Comparison of ENCODE assay signal across 29 cellular contexts in genomic region chr11:10637629-10638028, GRCh38. TPM values are rescaled to one million over a fixed set of nuclear protein-coding genes. Genes with fewer than 3 reads are reported as not detected.
DNase-seq lines count a peak whose midpoint lies in the region; ATAC-seq, FAIRE-seq and TF ChIP-seq lines count a peak whose summit lies in the region.
"Had no signal": no experiment of that assay in that cellular context is flagged by ENCODE, and none has a peak within 500 bp of the region (broad histone marks: within the 10 kb centered on the region; RNA-seq: fewer than 3 reads in every experiment).

No MANE protein-coding gene starts in this region.

- peak overlapping the region; percentile 86 for H3K27ac ChIP-seq in mesodermal cell (ENCODE audit: low read depth, low read length, severe bottlenecking)
- peak overlapping the region; percentile 37 for H3K27ac ChIP-seq in stomach smooth muscle (ENCODE audit: low read length)
- H3K27ac ChIP-seq: A549, SJSA1, VCaP had no signal

- H3K36me3 ChIP-seq in mesodermal cell (ENCODE audit: control insufficient read depth, insufficient read depth, low read length) (no peaks in the 10 kb centered on the region), stomach smooth muscle (ENCODE audit: control insufficient read depth in 2 of 2, insufficient read depth in 2 of 2, low read length in 2 of 2) (peaks cover 0 to 21% of the 10 kb centered on the region in 2 donors)
- H3K36me3 ChIP-seq: BE2C, SJSA1 had no signal

- FAIRE-seq in H54 (lab: Jason Lieb, UNC): no peak
- FAIRE-seq: A549, endometrium, GM12892, GM19239, HepG2, RCC 7860 had no signal

- TF ChIP-seq POLR2A in H54 (IDR thresholded peaks at IDR 0.05; ENCODE audit: low read depth, low read length): no peak

- H3K4me1 Mint-ChIP-seq in stimulated activated naive CD8-positive, alpha-beta T cell treated with anti-CD3 and anti-CD28 coated beads, Interleukin-15, amount 100 ng/mL, for 72 hours: no peaks in the 10 kb centered on the region
- H3K4me1 Mint-ChIP-seq: activated CD4-positive, alpha-beta T cell treated with anti-CD3 and anti-CD28 coated beads, Interleukin-2, amount 10 ng/mL, durations not matched to agents 24 days and 14 days; activated CD8-positive, alpha-beta memory T cell treated with anti-CD3 and anti-CD28 coated beads, Interleukin-2, amount 10 ng/mL, durations not matched to agents 7 days and 5 days had no signal

- no peaks in the 10 kb centered on the region for H3K9me3 Mint-ChIP-seq in stimulated activated naive CD8-positive, alpha-beta T cell treated with anti-CD3 and anti-CD28 coated beads, Interleukin-15, amount 100 ng/mL, for 72 hours
- H3K9me3 Mint-ChIP-seq: activated CD4-positive, alpha-beta T cell treated with anti-CD3 and anti-CD28 coated beads, Interleukin-2, amount 10 ng/mL, durations not matched to agents 24 days and 14 days; GM23338; naive thymus-derived CD4-positive, alpha-beta T cell had no signal

- no peak overlapping the region for H3K4me3 Mint-ChIP-seq in stimulated activated naive CD8-positive, alpha-beta T cell treated with anti-CD3 and anti-CD28 coated beads, Interleukin-15, amount 100 ng/mL, for 72 hours
- H3K4me3 Mint-ChIP-seq: activated CD4-positive, alpha-beta T cell treated with anti-CD3 and anti-CD28 coated beads, Interleukin-2, amount 10 ng/mL, durations not matched to agents 24 days and 14 days; activated CD8-positive, alpha-beta memory T cell treated with anti-CD3 and anti-CD28 coated beads, Interleukin-2, amount 10 ng/mL, durations not matched to agents 7 days and 5 days; GM23338; naive thymus-derived CD4-positive, alpha-beta T cell; T-helper 17 cell had no signal

- no peak for DNase-seq in stimulated activated naive CD8-positive, alpha-beta T cell treated with anti-CD3 and anti-CD28 coated beads, Interleukin-15, Interleukin-2, amounts not matched to agents 100 U/mL and 50 U/mL, for 24 hours
- DNase-seq in stimulated activated naive CD8-positive, alpha-beta T cell treated with anti-CD3 and anti-CD28 coated beads, Interleukin-15, amount 100 ng/mL, for 72 hours: no peak
- DNase-seq in H54 (ENCODE audit: insufficient read length, low spot score): no peak
- DNase-seq in kidney tubule cell (ENCODE audit: low spot score): no peak
- DNase-seq in SIG-M5 treated with dmso at 0.1 percent for 504 hours (lab: John Stamatoyannopoulos, UW; ENCODE audit: unreplicated experiment): no peak
- no peak for DNase-seq in GM20000 (ENCODE audit: low spot score)
- DNase-seq: activated CD4-positive, alpha-beta T cell treated with anti-CD3 and anti-CD28 coated beads, Interleukin-2, amount 10 ng/mL, durations not matched to agents 24 days and 14 days; activated CD8-positive, alpha-beta memory T cell treated with anti-CD3 and anti-CD28 coated beads, Interleukin-2, amount 10 ng/mL, durations not matched to agents 7 days and 5 days; activated naive CD4-positive, alpha-beta T cell treated with anti-CD3 and anti-CD28 coated beads, Interleukin-2, amount 50 U/mL, for 16 hours; BE2C; Caco-2; left cardiac atrium; mesenchymal stem cell; naive thymus-derived CD4-positive, alpha-beta T cell; NCI-H1048; NCI-H2081 treated with DMSO at 0.1 percent for 48 hours; stimulated activated CD8-positive, alpha-beta memory T cell treated with anti-CD3 and anti-CD28 coated beads, Interleukin-4, amount 100 ng/mL, for 48 hours; T-helper 17 cell had no signal

- H3K27me3 ChIP-seq in stomach smooth muscle (ENCODE audit: control insufficient read depth in 1 of 2, insufficient read depth in 2 of 2, low read length in 2 of 2): no peaks in the 10 kb centered on the region
- H3K27me3 ChIP-seq: BE2C, SJSA1 had no signal

- H3K4me1 ChIP-seq in mesodermal cell (ENCODE audit: control insufficient read depth, insufficient read depth, low read length, poor library complexity, severe bottlenecking) (peaks cover 9% of the 10 kb centered on the region), stomach smooth muscle (ENCODE audit: control insufficient read depth, insufficient read depth, low read length) (peaks cover 42% of the 10 kb centered on the region)
- H3K4me1 ChIP-seq: A549, BE2C, SJSA1 had no signal

- H3K9ac ChIP-seq in stomach smooth muscle (ENCODE audit: low read length in 2 of 2): no peak overlapping the region

- no peak for TF ChIP-seq CTCF in GM20000 (IDR thresholded peaks at IDR 0.05; ENCODE audit: extremely low read depth, missing control alignments)

- H3K9me3 ChIP-seq in mesodermal cell (ENCODE audit: control insufficient read depth, low read length) (no peaks in the 10 kb centered on the region), stomach smooth muscle (ENCODE audit: control insufficient read depth in 2 of 2, low read length in 2 of 2) (no peaks in the 10 kb centered on the region)
- H3K9me3 ChIP-seq: A549, BE2C, Caco-2, SJSA1 had no signal

- 63 to 67% methylated on average over 1 of the region's 1 CpG for WGBS in mesodermal cell (ENCODE audit: insufficient coverage in 2 of 2), 2 experiments

- ATAC-seq in stimulated activated naive CD8-positive, alpha-beta T cell treated with anti-CD3 and anti-CD28 coated beads, Interleukin-15, Interleukin-2, amounts not matched to agents 100 U/mL and 50 U/mL, for 24 hours: peak; percentile 15
- ATAC-seq in stimulated activated naive CD8-positive, alpha-beta T cell treated with anti-CD3 and anti-CD28 coated beads, Interleukin-15, amount 100 ng/mL, for 72 hours: no peak
- ATAC-seq: A549; activated CD8-positive, alpha-beta memory T cell treated with anti-CD3 and anti-CD28 coated beads, Interleukin-2, amount 10 ng/mL, durations not matched to agents 7 days and 5 days; GM23338; HepG2; naive thymus-derived CD4-positive, alpha-beta T cell; T-helper 17 cell had no signal

- H3K27ac Mint-ChIP-seq in stimulated activated naive CD8-positive, alpha-beta T cell treated with anti-CD3 and anti-CD28 coated beads, Interleukin-15, amount 100 ng/mL, for 72 hours: no peak overlapping the region
- H3K27ac Mint-ChIP-seq: activated CD4-positive, alpha-beta T cell treated with anti-CD3 and anti-CD28 coated beads, Interleukin-2, amount 10 ng/mL, durations not matched to agents 24 days and 14 days; activated CD8-positive, alpha-beta memory T cell treated with anti-CD3 and anti-CD28 coated beads, Interleukin-2, amount 10 ng/mL, durations not matched to agents 7 days and 5 days; GM23338; naive thymus-derived CD4-positive, alpha-beta T cell; T-helper 17 cell had no signal

- H3K27me3 Mint-ChIP-seq in stimulated activated naive CD8-positive, alpha-beta T cell treated with anti-CD3 and anti-CD28 coated beads, Interleukin-15, amount 100 ng/mL, for 72 hours: peaks cover 7% of the 10 kb centered on the region

- no peak overlapping the region for H3K4me3 ChIP-seq in mesodermal cell (ENCODE audit: extremely low read depth, insufficient read depth, low read length, poor library complexity, severe bottlenecking)
- no peak overlapping the region for H3K4me3 ChIP-seq in stomach smooth muscle (ENCODE audit: low read length in 2 of 2)
- H3K4me3 ChIP-seq: A549, GM23338, SJSA1 had no signal

RNA-seq across cellular contexts. Expression of gene IRAG1, which starts 55.9 kb away (rescaled TPM):
- 7.7 TPM for polyA plus RNA-seq in mesodermal cell (2013, experiment 1 of 2)
- 6.5 TPM for polyA plus RNA-seq in mesodermal cell (2013, experiment 2 of 2)
- polyA plus RNA-seq: naive thymus-derived CD4-positive, alpha-beta T cell had no signal
